Comparison of ENCODE assay signal across 17 cellular contexts in genomic region chr9:115930472-115930871, GRCh38.
"Had no signal": no experiment of that assay in that cellular context is flagged by ENCODE, and none has a peak within 500 bp of the region (broad histone marks: within the 10 kb centered on the region; RNA-seq: fewer than 3 reads in every experiment).

No MANE protein-coding gene starts in this region.

- H3K27ac ChIP-seq: prostate gland, right lobe of liver, tibial nerve had no signal

- H3K9me3 ChIP-seq: prostate gland, right lobe of liver, tibial nerve had no signal

- H3K4me3 Mint-ChIP-seq: activated naive CD8-positive, alpha-beta T cell; natural killer cell treated with Interleukin-12 subunit alpha and Interleukin-12 subunit beta and Interleukin-15 and Interleukin-18, amount 100 ng/mL, for 72 hours; stimulated activated naive B cell treated with anti-CD40 and anti-IgM and Interleukin-4, amounts not matched to agents 10 μg/mL and 1 μg/mL and 100 μg/mL, for 72 hours had no signal

- ATAC-seq: left colon; natural killer cell treated with Interleukin-12 subunit alpha and Interleukin-12 subunit beta and Interleukin-15 and Interleukin-18, amount 100 ng/mL, for 72 hours; right lobe of liver; stimulated activated naive B cell treated with anti-CD40 and anti-IgM and Interleukin-4, amounts not matched to agents 10 μg/mL and 1 μg/mL and 100 μg/mL, for 72 hours had no signal

- DNase-seq: activated CD4-positive, alpha-beta T cell treated with anti-CD3 and anti-CD28 coated beads, Interleukin-2, amount 50 U/mL, for 48 hours; activated CD4-positive, CD25-positive, alpha-beta regulatory T cell treated with anti-CD3 and anti-CD28 coated beads, Interleukin-2, amount 50 U/mL, for 72 hours; activated gamma-delta T cell; activated T-cell treated with anti-CD3 and anti-CD28 coated beads, Interleukin-2, amount 50 U/mL, for 48 hours; caudate nucleus; cortex of kidney; effector CD8-positive, alpha-beta T cell; hypothalamus; left colon; occipital lobe; right lobe of liver; stimulated activated CD4-positive, alpha-beta T cell treated with anti-CD3 and anti-CD28 coated beads, Interleukin-2, amount 100 ng/mL, for 24 hours; stimulated activated naive B cell treated with anti-CD40 and anti-IgM and Interleukin-4, amounts not matched to agents 10 μg/mL and 1 μg/mL and 100 μg/mL, for 72 hours had no signal

- H3K36me3 ChIP-seq: prostate gland, right lobe of liver, tibial nerve had no signal

- H3K4me1 ChIP-seq: prostate gland, right lobe of liver, tibial nerve had no signal

- H3K27ac Mint-ChIP-seq: activated naive CD8-positive, alpha-beta T cell; natural killer cell treated with Interleukin-12 subunit alpha and Interleukin-12 subunit beta and Interleukin-15 and Interleukin-18, amount 100 ng/mL, for 72 hours; stimulated activated naive B cell treated with anti-CD40 and anti-IgM and Interleukin-4, amounts not matched to agents 10 μg/mL and 1 μg/mL and 100 μg/mL, for 72 hours had no signal

- H3K27me3 Mint-ChIP-seq: activated naive CD8-positive, alpha-beta T cell; natural killer cell treated with Interleukin-12 subunit alpha and Interleukin-12 subunit beta and Interleukin-15 and Interleukin-18, amount 100 ng/mL, for 72 hours; stimulated activated naive B cell treated with anti-CD40 and anti-IgM and Interleukin-4, amounts not matched to agents 10 μg/mL and 1 μg/mL and 100 μg/mL, for 72 hours had no signal

- H3K4me3 ChIP-seq: prostate gland, right lobe of liver, tibial nerve had no signal

- H3K36me3 Mint-ChIP-seq: activated naive CD8-positive, alpha-beta T cell; natural killer cell treated with Interleukin-12 subunit alpha and Interleukin-12 subunit beta and Interleukin-15 and Interleukin-18, amount 100 ng/mL, for 72 hours; stimulated activated naive B cell treated with anti-CD40 and anti-IgM and Interleukin-4, amounts not matched to agents 10 μg/mL and 1 μg/mL and 100 μg/mL, for 72 hours had no signal

- H3K4me1 Mint-ChIP-seq: stimulated activated naive B cell treated with anti-CD40 and anti-IgM and Interleukin-4, amounts not matched to agents 10 μg/mL and 1 μg/mL and 100 μg/mL, for 72 hours had no signal

- H3K27me3 ChIP-seq: right lobe of liver, tibial nerve had no signal
